Comparison of ENCODE assay signal across 11 cellular contexts in genomic region chr16:53068423-53068833, GRCh38. TPM values are rescaled to one million over a fixed set of nuclear protein-coding genes. Genes with fewer than 3 reads are reported as not detected.
DNase-seq lines count a peak whose midpoint lies in the region; ATAC-seq, FAIRE-seq and TF ChIP-seq lines count a peak whose summit lies in the region.
"Had no signal": no experiment of that assay in that cellular context is flagged by ENCODE, and none has a peak within 500 bp of the region (broad histone marks: within the 10 kb centered on the region; RNA-seq: fewer than 3 reads in every experiment).

No MANE protein-coding gene starts in this region.

- no peaks in the 10 kb centered on the region for H3K9me3 ChIP-seq in Karpas-422 (ENCODE audit: low read length)
- H3K9me3 ChIP-seq in uterus = no peaks in the 10 kb centered on the region

- FAIRE-seq in RCC 7860 (lab: Jason Lieb, UNC) = no peak
- FAIRE-seq: A204.1 had no signal

- peak; percentile 56 for ATAC-seq in HG02678 (IDR thresholded peaks at IDR 0.05; ENCODE audit: unreplicated experiment)
- ATAC-seq in stimulated activated memory B cell treated with anti-CD40 and anti-IgM and Interleukin-4, amounts not matched to agents 10 μg/mL and 1 μg/mL and 100 μg/mL, for 72 hours = peak; percentile 90

- no peaks in the 10 kb centered on the region for H3K27me3 Mint-ChIP-seq in activated CD4-positive, alpha-beta T cell treated with anti-CD3 and anti-CD28 coated beads, Interleukin-2, amount 10 ng/mL, durations not matched to agents 7 days and 5 days
- no peaks in the 10 kb centered on the region for H3K27me3 Mint-ChIP-seq in stimulated activated memory B cell treated with anti-CD40 and anti-IgM and Interleukin-4, amounts not matched to agents 10 μg/mL and 1 μg/mL and 100 μg/mL, for 72 hours

- H3K4me2 ChIP-seq in Karpas-422 (ENCODE audit: low read depth, low read length, poor library complexity, severe bottlenecking) = no peak overlapping the region

- H3K4me3 Mint-ChIP-seq in activated CD4-positive, alpha-beta T cell treated with anti-CD3 and anti-CD28 coated beads, Interleukin-2, amount 10 ng/mL, durations not matched to agents 7 days and 5 days = no peak overlapping the region
- H3K4me3 Mint-ChIP-seq in stimulated activated memory B cell treated with anti-CD40 and anti-IgM and Interleukin-4, amounts not matched to agents 10 μg/mL and 1 μg/mL and 100 μg/mL, for 72 hours = peak overlapping the region; percentile 30

- peak overlapping the region; percentile 33 for H3K27ac Mint-ChIP-seq in activated CD4-positive, alpha-beta T cell treated with anti-CD3 and anti-CD28 coated beads, Interleukin-2, amount 10 ng/mL, durations not matched to agents 7 days and 5 days
- H3K27ac Mint-ChIP-seq in stimulated activated memory B cell treated with anti-CD40 and anti-IgM and Interleukin-4, amounts not matched to agents 10 μg/mL and 1 μg/mL and 100 μg/mL, for 72 hours = peak overlapping the region; percentile 49

- H3K27ac ChIP-seq in Karpas-422 (ENCODE audit: low read length) (0 out of 2 replicates have a peak overlapping the region, but pooled peaks have one; percentile 15), uterus (no peak overlapping the region)
- H3K27ac ChIP-seq: parathyroid adenoma had no signal

- intact Hi-C loops in uterus (cut with DNase I; ENCODE audit: low total_unique reads) = no loop called here

- peaks cover 7% of the 10 kb centered on the region for H3K36me3 Mint-ChIP-seq in activated CD4-positive, alpha-beta T cell treated with anti-CD3 and anti-CD28 coated beads, Interleukin-2, amount 10 ng/mL, durations not matched to agents 7 days and 5 days (ENCODE audit: low read depth)
- peaks cover 12% of the 10 kb centered on the region for H3K36me3 Mint-ChIP-seq in stimulated activated memory B cell treated with anti-CD40 and anti-IgM and Interleukin-4, amounts not matched to agents 10 μg/mL and 1 μg/mL and 100 μg/mL, for 72 hours

- peak; percentile 14 for DNase-seq in activated CD4-positive, alpha-beta T cell treated with anti-CD3 and anti-CD28 coated beads, Interleukin-2, amount 10 ng/mL, durations not matched to agents 7 days and 5 days
- no peak for DNase-seq in activated CD4-positive, alpha-beta T cell treated with anti-CD3 and anti-CD28 coated beads for 48 hours
- DNase-seq in Karpas-422 (no peak), uterus (no peak), RCC 7860 (ENCODE audit: low spot score) (no peak)
- no peak for DNase-seq in stimulated activated CD4-positive, alpha-beta T cell treated with anti-CD3 and anti-CD28 coated beads, Interleukin-2, amount 100 ng/mL, for 24 hours
- DNase-seq: NCI-H2107 had no signal

- H3K9me3 Mint-ChIP-seq in activated CD4-positive, alpha-beta T cell treated with anti-CD3 and anti-CD28 coated beads, Interleukin-2, amount 10 ng/mL, durations not matched to agents 7 days and 5 days = peaks cover 4% of the 10 kb centered on the region
- H3K9me3 Mint-ChIP-seq in stimulated activated memory B cell treated with anti-CD40 and anti-IgM and Interleukin-4, amounts not matched to agents 10 μg/mL and 1 μg/mL and 100 μg/mL, for 72 hours = no peaks in the 10 kb centered on the region

- CTCF ChIA-PET in activated CD4-positive, alpha-beta T cell treated with anti-CD3 and anti-CD28 coated beads, Interleukin-2, amount 10 ng/mL, durations not matched to agents 7 days and 5 days (lab: Charles Lee) = interaction anchor here (0.6 to 1.0 kb wide), 2 partner anchors 11 to 13 kb away, joined by 3 to 6 read pairs; partner anchors contain the start of gene CHD9

- H3K36me3 ChIP-seq in Karpas-422 (ENCODE audit: insufficient read depth, low read length) (peaks cover 14% of the 10 kb centered on the region; the same call in 1 of the 2 replicates), uterus (no peaks in the 10 kb centered on the region)

- H3K4me1 Mint-ChIP-seq in activated CD4-positive, alpha-beta T cell treated with anti-CD3 and anti-CD28 coated beads, Interleukin-2, amount 10 ng/mL, durations not matched to agents 7 days and 5 days = peaks cover 47% of the 10 kb centered on the region
- peaks cover 78% of the 10 kb centered on the region for H3K4me1 Mint-ChIP-seq in stimulated activated memory B cell treated with anti-CD40 and anti-IgM and Interleukin-4, amounts not matched to agents 10 μg/mL and 1 μg/mL and 100 μg/mL, for 72 hours

- peaks cover 41% of the 10 kb centered on the region for H3K4me1 ChIP-seq in Karpas-422 (ENCODE audit: low read length)
- H3K4me1 ChIP-seq in uterus = peaks cover 0 to 6% of the 10 kb centered on the region in 2 donors
- H3K4me1 ChIP-seq: parathyroid adenoma had no signal

- H3K9me2 ChIP-seq in Karpas-422 (replicated peaks; ENCODE audit: insufficient read depth, low read length) = no peaks in the 10 kb centered on the region

- no peak overlapping the region for H2AFZ ChIP-seq in Karpas-422 (ENCODE audit: low read length)
- H2AFZ ChIP-seq: parathyroid adenoma had no signal

- H3K27me3 ChIP-seq in Karpas-422 (ENCODE audit: low read length) = no peaks in the 10 kb centered on the region
- H3K27me3 ChIP-seq in uterus = no peaks in the 10 kb centered on the region

- TF ChIP-seq CTCF in uterus (IDR thresholded peaks at IDR 0.05) = no peak

- TF ChIP-seq POLR2A in uterus (IDR thresholded peaks at IDR 0.05) = no peak

- H3K4me3 ChIP-seq in Karpas-422 (ENCODE audit: low read length) = no peak overlapping the region
- H3K4me3 ChIP-seq in uterus = no peak overlapping the region

- no peaks in the 10 kb centered on the region for H4K20me1 ChIP-seq in Karpas-422 (ENCODE audit: insufficient read depth, low read depth, low read length)

- H3K9ac ChIP-seq in Karpas-422 (ENCODE audit: low read length) = no peak overlapping the region
- H3K9ac ChIP-seq: parathyroid adenoma had no signal

- POLR2A ChIA-PET in activated CD4-positive, alpha-beta T cell treated with anti-CD3 and anti-CD28 coated beads, Interleukin-2, amount 10 ng/mL, durations not matched to agents 7 days and 5 days (lab: Charles Lee) = no interaction called here

- peaks cover 97% of the 10 kb centered on the region for H3K79me2 ChIP-seq in Karpas-422 (ENCODE audit: low read length)

RNA-seq across cellular contexts. Expression of gene CHD9, which starts 13.6 kb away (rescaled TPM):
- 10 to 100 TPM; 20.5 to 23.9 TPM for total RNA-seq in activated CD4-positive, alpha-beta T cell treated with anti-CD3 and anti-CD28 coated beads, Interleukin-2, amount 10 ng/mL, durations not matched to agents 7 days and 5 days
- total RNA-seq in Karpas-422 (2014; rRNA removed; shearing (Covaris generic); ENCODE audit: low replicate concordance) = 75.9 and 111 TPM in 2 replicates
- total RNA-seq in uterus = 100 to 1,000 TPM in 3 of 4 donors, 10 to 100 TPM in 1; 46.9 to 174 (median 133) TPM

RNA-seq across cellular contexts. Expression of gene CHD9NB, which starts 15.7 kb away (rescaled TPM):
- under 1 TPM; 0.15 to 0.27 TPM for total RNA-seq in activated CD4-positive, alpha-beta T cell treated with anti-CD3 and anti-CD28 coated beads, Interleukin-2, amount 10 ng/mL, durations not matched to agents 7 days and 5 days
- total RNA-seq in Karpas-422 (2014; rRNA removed; shearing (Covaris generic); ENCODE audit: low replicate concordance) = not detected in 2 replicates
- total RNA-seq in uterus = 1 to 10 TPM in 3 of 4 donors, not detected in 1; 1.2 to 4.3 (median 4.1) TPM
